8 cellular contexts compared by ENCODE assay signal in the genomic region with DNA sequence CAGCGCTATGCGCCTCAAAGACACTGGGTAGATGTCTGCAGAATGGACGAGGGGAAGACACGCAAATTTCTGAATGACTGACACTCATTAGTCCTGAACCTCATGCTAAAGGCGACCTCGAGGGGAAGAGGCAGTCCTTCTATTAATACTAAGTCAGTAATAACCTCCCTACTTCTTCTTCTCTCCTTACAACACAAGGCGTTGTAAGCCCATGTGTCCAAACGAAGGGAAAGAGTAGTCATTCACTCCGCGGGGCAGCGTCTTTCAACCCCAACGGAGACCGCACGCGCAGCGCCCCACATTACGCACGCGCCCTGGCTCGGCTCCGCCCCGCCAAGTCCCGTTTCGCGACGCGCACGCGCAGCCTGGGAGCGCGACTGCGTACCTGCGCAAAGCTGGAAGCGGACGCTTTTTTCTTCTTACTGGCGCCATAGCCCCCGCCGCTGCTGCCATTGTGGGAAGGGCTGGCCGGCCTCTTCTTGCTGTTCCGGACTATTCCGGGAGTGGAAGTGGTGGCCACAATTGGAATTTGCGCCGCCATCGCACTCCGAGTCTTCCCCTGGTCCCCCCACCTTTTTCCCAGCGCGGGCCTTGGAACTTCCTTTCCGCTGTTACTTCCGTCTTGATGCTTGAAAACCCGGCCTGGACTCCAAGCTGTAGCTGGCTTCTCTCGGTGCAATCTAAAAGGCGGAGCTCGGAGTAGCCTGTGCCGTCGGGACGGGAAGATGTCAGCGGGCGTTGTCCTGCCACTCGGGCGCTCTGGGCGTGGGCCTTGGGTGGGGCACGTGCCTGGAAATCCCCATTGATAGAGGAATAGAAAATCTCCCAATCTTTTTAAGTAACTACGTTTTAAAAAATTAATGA.
DNase-seq lines count a peak whose midpoint lies in the region; ATAC-seq lines count a peak whose summit lies in the region.

A gene with protein sequence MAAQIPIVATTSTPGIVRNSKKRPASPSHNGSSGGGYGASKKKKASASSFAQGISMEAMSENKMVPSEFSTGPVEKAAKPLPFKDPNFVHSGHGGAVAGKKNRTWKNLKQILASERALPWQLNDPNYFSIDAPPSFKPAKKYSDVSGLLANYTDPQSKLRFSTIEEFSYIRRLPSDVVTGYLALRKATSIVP (minus strand): TSS at position 627 of the 864 bp plus-strand sequence. CDS start 86 bp downstream, at position 541.

- H4K20me1 ChIP-seq in BLaER1 treated with 17β-estradiol and CSF1 and Interleukin-3, amounts not matched to agents 10 nM and 100 nM, result peaks cover 0 to 8% (median 0%) of the 10 kb centered on the region in 11 experiments; a peak in 1 of 22 replicates

- ATAC-seq in GM19328 (IDR thresholded peaks at IDR 0.05; ENCODE audit: unreplicated experiment) (peak; percentile 92), HG03469 (IDR thresholded peaks at IDR 0.05; ENCODE audit: unreplicated experiment) (peak; percentile 84)

- no peaks in the 10 kb centered on the region for H3K27me3 ChIP-seq in BLaER1 treated with 17β-estradiol and CSF1 and Interleukin-3, amounts not matched to agents 10 nM and 100 nM
- H3K27me3 ChIP-seq in layer of hippocampus (ENCODE audit: control insufficient read depth, insufficient read depth, low read length), result no peaks in the 10 kb centered on the region

- H3K4me2 ChIP-seq in BLaER1 treated with 17β-estradiol and CSF1 and Interleukin-3, amounts not matched to agents 10 nM and 100 nM, result peak within 1 kb of the TSS; percentile 78 to 95 (median 91)

- 0 out of 22 replicates have a peak, but pooled peaks cover 0 to 5% (median 0%) of the 10 kb centered on the region in 11 experiments for H3K36me3 ChIP-seq in BLaER1 treated with 17β-estradiol and CSF1 and Interleukin-3, amounts not matched to agents 10 nM and 100 nM

- H3K4me3 ChIP-seq in BLaER1 treated with 17β-estradiol and CSF1 and Interleukin-3, amounts not matched to agents 10 nM and 100 nM, result peak within 1 kb of the TSS; percentile 60 to 78 (median 68)

- peaks cover 34 to 66% (median 53%) of the 10 kb centered on the region in 10 experiments for H3K4me1 ChIP-seq in BLaER1 treated with 17β-estradiol and CSF1 and Interleukin-3, amounts not matched to agents 10 nM and 100 nM

- DNase-seq in NCI-H526 (lab: John Stamatoyannopoulos, UW), result peak; percentile 80 to 92
- peak; percentile 95 for DNase-seq in activated CD4-positive, alpha-beta T cell treated with anti-CD3 and anti-CD28 coated beads for 48 hours
- peak; percentile 84 to 88 (median 86) for DNase-seq in stimulated activated CD4-positive, alpha-beta T cell treated with anti-CD3 and anti-CD28 coated beads, Interleukin-1b, Interleukin-23, amount 100 ng/mL, for 24 hours (ENCODE audit: low read depth in 4 of 4, low spot score in 1 of 4)

- peak within 1 kb of the TSS; percentile 81 to 90 (median 88) for H3K9ac ChIP-seq in BLaER1 treated with 17β-estradiol and CSF1 and Interleukin-3, amounts not matched to agents 10 nM and 100 nM

- H3K27ac ChIP-seq in BLaER1 treated with 17β-estradiol and CSF1 and Interleukin-3, amounts not matched to agents 10 nM and 100 nM, result peak within 1 kb of the TSS; percentile 86 to 94 (median 90)
- peak within 1 kb of the TSS; percentile 94 for H3K27ac ChIP-seq in cingulate gyrus (ENCODE audit: low read depth, low read length)
- peak within 1 kb of the TSS; percentile 95 for H3K27ac ChIP-seq in layer of hippocampus (ENCODE audit: low read depth, low read length)

- H3K9me3 ChIP-seq in BLaER1 treated with 17β-estradiol and CSF1 and Interleukin-3, amounts not matched to agents 10 nM and 100 nM (replicated peaks in 1 of 11), result peaks cover 0 to 17% (median 0%) of the 10 kb centered on the region in 11 experiments; a peak in 10 of 22 replicates

Comparison
In these comparisons a context has a peak if more than half of its experiments do, and no peak if none do; other contexts are left out.
1. Peak in every context shown above with its lines: DNase-seq, ATAC-seq, H3K4me3 ChIP-seq and H3K27ac ChIP-seq.